ENCODE assay signal across 8 cellular contexts in genomic region chr7:118352854-118353453, GRCh38.
DNase-seq lines count a peak whose midpoint lies in the region; ATAC-seq and TF ChIP-seq lines count a peak whose summit lies in the region.

No MANE protein-coding gene starts in this region.

- no peak overlapping the region for H3K27ac ChIP-seq in left lung

- no peak overlapping the region for H3K4me3 ChIP-seq in left lung

- no peaks in the 10 kb centered on the region for H3K27me3 ChIP-seq in left lung

- no peak for TF ChIP-seq CTCF in left lung (IDR thresholded peaks at IDR 0.05)

- H3K4me1 ChIP-seq in left lung: no peaks in the 10 kb centered on the region

- intact Hi-C loops in left lung (cut with DNase I): no loop called here

- peaks cover 0 to 7% of the 10 kb centered on the region in 2 donors for H3K9me3 ChIP-seq in left lung

- ATAC-seq in left lung (no peak), HG03521 (IDR thresholded peaks at IDR 0.05; ENCODE audit: unreplicated experiment) (no peak), HG02852 (IDR thresholded peaks at IDR 0.05; ENCODE audit: unreplicated experiment) (no peak)

- peak; percentile 81 for DNase-seq in DMS53 treated with DMSO at 0.1 percent for 48 hours (lab: John Stamatoyannopoulos, UW; ENCODE audit: unreplicated experiment)
- peak; percentile 4 for DNase-seq in HPDE6-E6E7 (ENCODE audit: extremely low spot score)
- peak; percentile 47 for DNase-seq in OCI-M2 (lab: John Stamatoyannopoulos, UW; ENCODE audit: unreplicated experiment)
- DNase-seq in globus pallidus (ENCODE audit: low spot score): peak; percentile 25
- DNase-seq in left lung: no peak
- no peak for DNase-seq in nucleus accumbens (lab: John Stamatoyannopoulos, UW)

- no peaks in the 10 kb centered on the region for H3K36me3 ChIP-seq in left lung

Comparison
In these comparisons a context has a peak if more than half of its experiments do, and no peak if none do; other contexts are left out.
1. DNase-seq: peak in DMS53 treated with DMSO at 0.1 percent for 48 hours (single experiment), HPDE6-E6E7 (single experiment), OCI-M2 (single experiment) and globus pallidus (single experiment); none in left lung (0 of 2) and nucleus accumbens (0 of 56).